Comparison of ENCODE assay signal across 8 cellular contexts in genomic region chr13:20902438-20903163, GRCh38. TPM values are rescaled to one million over a fixed set of nuclear protein-coding genes. Genes with fewer than 3 reads are reported as not detected.
A peak's percentile ranks its signal among the peaks of the same experiment; 100 is the strongest.
DNase-seq lines count a peak whose midpoint lies in the region; ATAC-seq, FAIRE-seq and TF ChIP-seq lines count a peak whose summit lies in the region.

Gene XPO4, minus strand, starts transcription at chr13:20902746. Its CDS starts 8 bp downstream, at chr13:20902738.

- peak; percentile 71 for ATAC-seq in GM18508 (IDR thresholded peaks at IDR 0.05; ENCODE audit: insufficient read depth, unreplicated experiment)
- peak; percentile 87 for ATAC-seq in HG02981 (IDR thresholded peaks at IDR 0.05; ENCODE audit: unreplicated experiment)

- peaks cover 48% of the 10 kb centered on the region for H3K79me2 ChIP-seq in keratinocyte (ENCODE audit: control insufficient read depth, insufficient read depth, low read length)

- peak within 1 kb of the TSS; percentile 97 for H3K9ac ChIP-seq in keratinocyte (ENCODE audit: control insufficient read depth, extremely low read depth, insufficient read depth, low read length)

- H4K20me1 ChIP-seq in keratinocyte (ENCODE audit: control insufficient read depth, extremely low read depth, insufficient read depth, low read length) = no peaks in the 10 kb centered on the region

- no peak for TF ChIP-seq CTCF in keratinocyte (optimal IDR thresholded peaks at IDR 0.05 in 1 of 3, IDR thresholded peaks at IDR 0.05 in 1 of 3, conservative IDR thresholded peaks at IDR 0.05 in 1 of 3; ENCODE audit: extremely low read depth in 1 of 3, insufficient read depth in 2 of 3, low read length in 3 of 3)

- H3K27me3 ChIP-seq in keratinocyte (ENCODE audit: control insufficient read depth, extremely low read depth, insufficient read depth, low read length) = no peaks in the 10 kb centered on the region

- peak within 1 kb of the TSS; percentile 96 for H3K4me2 ChIP-seq in keratinocyte (ENCODE audit: control insufficient read depth, extremely low read depth, insufficient read depth, low read depth, low read length)

- H3K9me3 ChIP-seq in keratinocyte (ENCODE audit: control insufficient read depth, low read depth, low read length) = no peaks in the 10 kb centered on the region

- peaks cover 7% of the 10 kb centered on the region for H3K4me1 ChIP-seq in keratinocyte (ENCODE audit: control insufficient read depth, extremely low read depth, insufficient read depth, low read length)

- H3K27ac ChIP-seq in caudate nucleus (ENCODE audit: low read depth, low read length) (peak within 1 kb of the TSS; percentile 88), keratinocyte (ENCODE audit: control insufficient read depth, insufficient read depth, low read length) (peak within 1 kb of the TSS; percentile 85)

- peak within 1 kb of the TSS; percentile 86 for H2AFZ ChIP-seq in keratinocyte (ENCODE audit: control insufficient read depth, low read length)

- DNase-seq in 8988T (peak; percentile 79), NCI-H2171 treated with DMSO at 0.1 percent for 48 hours (lab: John Stamatoyannopoulos, UW) (peak; percentile 69), caudate nucleus (lab: John Stamatoyannopoulos, UW) (peak in 60 of 61 donors; percentile 5 to 85 (median 66)), keratinocyte (ENCODE audit: low read depth, low spot score) (no peak)
- DNase-seq in activated CD4-positive, CD25-positive, alpha-beta regulatory T cell (lab: John Stamatoyannopoulos, UW) = peak; percentile 61 to 68 (median 66)
- peak; percentile 56 to 72 for DNase-seq in stimulated activated CD4-positive, alpha-beta T cell treated with anti-CD3 and anti-CD28 coated beads, Interleukin-15, amount 100 ng/mL, for 1 hour (ENCODE audit: low read depth in 1 of 2, low spot score in 1 of 2)

- FAIRE-seq in keratinocyte (lab: Jason Lieb, UNC) = no peak

- H3K4me3 ChIP-seq in keratinocyte (ENCODE audit: control insufficient read depth in 2 of 3, extremely low read depth in 1 of 3, insufficient read depth in 2 of 3, low read depth in 1 of 3, low read length in 3 of 3) = peak within 1 kb of the TSS; percentile 83 to 97 (median 89)

- H3K9me1 ChIP-seq in keratinocyte (ENCODE audit: control insufficient read depth, extremely low read depth, insufficient read depth, low read length) = no peaks in the 10 kb centered on the region

- no peaks in the 10 kb centered on the region for H3K36me3 ChIP-seq in keratinocyte (ENCODE audit: control insufficient read depth in 2 of 2, extremely low read depth in 1 of 2, insufficient read depth in 2 of 2, low read length in 2 of 2)

- dilution Hi-C loops in keratinocyte (cut with MboI; ENCODE audit: extremely low pct_ligation_motif_present, low sequenced_read_pairs) = no loop called here

RNA-seq across cellular contexts. Expression of gene XPO4, which starts in this region (rescaled TPM):
- 10.8 to 16.5 TPM (median 11.0 TPM) in 3 replicates for polyA plus RNA-seq in keratinocyte
- 3.8 TPM for polyA plus RNA-seq in keratinocyte (2011; ENCODE audit: low read depth)
- polyA plus RNA-seq in keratinocyte (2011; cell fraction: cytosol; rRNA removed) = 5.8 and 11.9 TPM in 2 replicates
- 13.2 and 16.6 TPM in 2 replicates for polyA plus RNA-seq in keratinocyte (2011; cell fraction: nucleus; rRNA removed)
- 4.1 and 8.7 TPM in 2 replicates for polyA plus RNA-seq in keratinocyte (2012; ENCODE audit: low replicate concordance)
- polyA minus RNA-seq in keratinocyte = 6.8 to 40.0 TPM (median 20.1 TPM) in 3 replicates
- 17.8 TPM for polyA minus RNA-seq in keratinocyte (2011; cell fraction: cytosol; rRNA and poly(A)+ RNA removed)
- polyA minus RNA-seq in keratinocyte (2011; cell fraction: nucleus; rRNA and poly(A)+ RNA removed) = 18.1 and 37.5 TPM in 2 replicates
